In genomic region chr3:193145248-193145647, GRCh38 we compare ENCODE assay signal across 22 cellular contexts.
"Had no signal": no experiment of that assay in that cellular context is flagged by ENCODE, and none has a peak within 500 bp of the region (broad histone marks: within the 10 kb centered on the region; RNA-seq: fewer than 3 reads in every experiment).

No MANE protein-coding gene starts in this region.

- H3K36me3 ChIP-seq: SJSA1 had no signal

- DNase-seq: Kasumi-1, MV-4-11, NCI-H1048, NCI-H1105, NCI-H1417, NCI-H1436 treated with DMSO at 0.1 percent for 48 hours, NCI-H1694 treated with DMSO at 0.1 percent for 48 hours, NCI-H1930, NCI-H2081, NCI-H2107, NCI-H2227 treated with DMSO at 0.1 percent for 48 hours, NCI-H524, NCI-H526 treated with DMSO at 0.1 percent for 48 hours, NCI-H748 treated with DMSO at 0.1 percent for 48 hours, Right ventricle myocardium superior, RPMI8226, SIG-M5 had no signal

- H3K4me1 ChIP-seq: SJSA1 had no signal

- H3K27ac ChIP-seq: HL-60, KMS-11, SJSA1, SK-N-MC had no signal

- H3K4me3 ChIP-seq: K562, SJSA1, SK-N-MC had no signal

- ATAC-seq: K562 had no signal

- H3K9me3 ChIP-seq: SJSA1 had no signal
